ENCODE assay signal across 8 cellular contexts in genomic region chr2:231685349-231686191, GRCh38. TPM values are rescaled to one million over a fixed set of nuclear protein-coding genes. Genes with fewer than 3 reads are reported as not detected.
DNase-seq lines count a peak whose midpoint lies in the region; ATAC-seq and TF ChIP-seq lines count a peak whose summit lies in the region.

No MANE protein-coding gene starts in this region.

- H3K36me3 Mint-ChIP-seq in HFFc6 (ENCODE audit: low read depth) (no peaks in the 10 kb centered on the region), WTC11 (no peaks in the 10 kb centered on the region)

- H3K4me1 Mint-ChIP-seq in HFFc6 (ENCODE audit: low read depth) (peaks cover 5% of the 10 kb centered on the region; the same call in 1 of the 2 replicates), WTC11 (peaks cover 51% of the 10 kb centered on the region)

- CTCF ChIA-PET in WTC11 (lab: Charles Lee), result interaction anchor here (0.7 to 13.1 kb wide), 11 partner anchors 11 to 122 kb away, joined by 3 to 206 read pairs (median 9); partner anchors contain the start of gene PTMA

- H3K4me3 Mint-ChIP-seq in HFFc6 (no peak overlapping the region), WTC11 (peak overlapping the region; percentile 58)

- TF ChIP-seq CTCF in HFFc6 (IDR thresholded peaks at IDR 0.05), result peak; percentile 24; the same call in 1 of the 2 replicates
- TF ChIP-seq CTCF in WTC11 (IDR thresholded peaks at IDR 0.05), result peak; percentile 26; the same call in 1 of the 2 replicates

- H3K9me3 Mint-ChIP-seq in HFFc6 (no peaks in the 10 kb centered on the region), WTC11 (no peaks in the 10 kb centered on the region)

- POLR2A ChIA-PET in WTC11 (lab: Charles Lee), result interaction anchor here (0.6 to 7.0 kb wide), 7 partner anchors 13 to 72 kb away, joined by 3 to 61 read pairs (median 4); partner anchors contain the start of gene PTMA

- H3K27ac Mint-ChIP-seq in HFFc6 (no peak overlapping the region), WTC11 (0 out of 2 replicates have a peak overlapping the region, but pooled peaks have one; percentile 87)

- H3K27me3 Mint-ChIP-seq in HFFc6 (ENCODE audit: insufficient read depth) (peaks cover 5% of the 10 kb centered on the region; the same call in 1 of the 2 replicates), WTC11 (ENCODE audit: low read depth) (no peaks in the 10 kb centered on the region)

- peak; percentile 4; the same call in 1 of the 2 replicates for ATAC-seq in WTC11
- no peak for ATAC-seq in GM19467 (IDR thresholded peaks at IDR 0.05; ENCODE audit: unreplicated experiment)
- no peak for ATAC-seq in GM21528 (IDR thresholded peaks at IDR 0.05; ENCODE audit: low FRiP score, unreplicated experiment)

- DNase-seq in C1 segment of cervical spinal cord (lab: John Stamatoyannopoulos, UW) (peak in 12 of 14 donors; percentile 42 to 94 (median 80)), HFFc6 (no peak), WTC11 (ENCODE audit: low spot score) (peak; percentile 57), midbrain (lab: John Stamatoyannopoulos, UW) (peak; percentile 92), NCI-H510A (lab: John Stamatoyannopoulos, UW) (no peak)
- no peak for DNase-seq in stimulated activated CD4-positive, alpha-beta T cell treated with anti-CD3 and anti-CD28 coated beads, Interleukin-15, amount 100 ng/mL, for 24 hours

TF ChIP-seq in WTC11, 78 proteins besides CTCF, POLR2A, EP300 and RAD21:
- TF ChIP-seq USF1 (CRISPR knock-in tag; IDR thresholded peaks at IDR 0.05), result peak; percentile 62; the same call in 1 of the 2 replicates
- TF ChIP-seq ZBTB21 (CRISPR knock-in tag; IDR thresholded peaks at IDR 0.05; ENCODE audit: borderline replicate concordance), result peak; percentile 57; the same call in 1 of the 2 replicates
- TF ChIP-seq MAX (CRISPR knock-in tag; IDR thresholded peaks at IDR 0.05), result peak; percentile 81; the same call in 1 of the 2 replicates
- 0 out of 2 replicates have a peak, but pooled peaks have one; percentile 38 for TF ChIP-seq HMGXB4 (CRISPR knock-in tag; IDR thresholded peaks at IDR 0.05)
- TF ChIP-seq FOXP1 (CRISPR knock-in tag; IDR thresholded peaks at IDR 0.05; ENCODE audit: borderline replicate concordance), result no peak
- TF ChIP-seq ATF6 (CRISPR knock-in tag; IDR thresholded peaks at IDR 0.05), result no peak
- TF ChIP-seq MLX (CRISPR knock-in tag; IDR thresholded peaks at IDR 0.05), result no peak
- TF ChIP-seq GRHL2 (CRISPR knock-in tag; IDR thresholded peaks at IDR 0.05; ENCODE audit: insufficient replicate concordance, severe bottlenecking), result no peak

RNA-seq across cellular contexts. Expression of gene PTMA, which starts 22.8 kb away (rescaled TPM):
- 100 to 1,000 TPM; 467 to 853 (median 787) TPM for total RNA-seq in HFFc6 (2021; fragmentation: NEBNext Ultra II Directional; extraction: Animal tissue kit (Norgen Biotek cat#: 25700))
- total RNA-seq in WTC11 (2021), result 2,164 to 2,284 TPM (median 2,200 TPM) in 3 replicates

Comparison
In these comparisons a context has a peak if more than half of its experiments do, and no peak if none do; other contexts are left out.
1. DNase-seq: peak in C1 segment of cervical spinal cord (12 of 14), WTC11 (single experiment) and midbrain (single experiment); none in HFFc6 (single experiment), stimulated activated CD4-positive, alpha-beta T cell treated with anti-CD3 and anti-CD28 coated beads, Interleukin-15, amount 100 ng/mL, for 24 hours (single experiment) and NCI-H510A (single experiment).